In genomic region chr6:11770546-11771466, GRCh38 we compare ENCODE assay signal across 9 cellular contexts. TPM values are rescaled to one million over a fixed set of nuclear protein-coding genes. Genes with fewer than 3 reads are reported as not detected.
DNase-seq lines count a peak whose midpoint lies in the region; ATAC-seq lines count a peak whose summit lies in the region.
"Had no signal": no experiment of that assay in that cellular context is flagged by ENCODE, and none has a peak within 500 bp of the region (broad histone marks: within the 10 kb centered on the region; RNA-seq: fewer than 3 reads in every experiment).

No MANE protein-coding gene starts in this region.

- DNase-seq in DMS53 (lab: John Stamatoyannopoulos, UW) (peak; percentile 11), DMS53 treated with DMSO at 0.1 percent for 48 hours (lab: John Stamatoyannopoulos, UW; ENCODE audit: unreplicated experiment) (no peak), hepatic stellate cell (ENCODE audit: low spot score) (peak; percentile 96), sciatic nerve (ENCODE audit: low spot score) (peak; percentile 92), NCI-H510A (lab: John Stamatoyannopoulos, UW) (no peak)

- ATAC-seq in sciatic nerve (peak; percentile 99), HG02642 (IDR thresholded peaks at IDR 0.05; ENCODE audit: poor library complexity, unreplicated experiment) (no peak), GM19328 (IDR thresholded peaks at IDR 0.05; ENCODE audit: unreplicated experiment) (no peak)

- intact Hi-C loops in sciatic nerve (cut with DNase I) = no loop called here

- WGBS in adipose tissue, 3 donors = 55 to 82% (median 57%) methylated on average over 27 of the region's 27 CpGs

- H3K27ac ChIP-seq in adipose tissue (ENCODE audit: low read depth, low read length) = peak overlapping the region; percentile 38
- H3K27ac ChIP-seq: 22Rv1 had no signal

RNA-seq across cellular contexts. Expression of gene ADTRP, which starts 7.8 kb away (rescaled TPM):
- polyA plus RNA-seq in adipose tissue = 1 to 10 TPM in 2 of 3 donors, under 1 TPM in 1; 0.18 to 2.3 (median 1.1) TPM
- total RNA-seq in sciatic nerve = 0.76 TPM

Comparison
In these comparisons a context has a peak if more than half of its experiments do, and no peak if none do; other contexts are left out.
1. DNase-seq: peak in DMS53 (single experiment), hepatic stellate cell (single experiment) and sciatic nerve (single experiment); none in DMS53 treated with DMSO at 0.1 percent for 48 hours (single experiment) and NCI-H510A (single experiment).